Comparison of ENCODE assay signal across 19 cellular contexts in genomic region chr14:94969766-94970165, GRCh38.
DNase-seq lines count a peak whose midpoint lies in the region; ATAC-seq and TF ChIP-seq lines count a peak whose summit lies in the region.
"Had no signal": no experiment of that assay in that cellular context is flagged by ENCODE, and none has a peak within 500 bp of the region (broad histone marks: within the 10 kb centered on the region; RNA-seq: fewer than 3 reads in every experiment).

No MANE protein-coding gene starts in this region.

- no peaks in the 10 kb centered on the region for H3K4me1 Mint-ChIP-seq in osteocyte (ENCODE audit: unreplicated experiment)
- peaks cover 6% of the 10 kb centered on the region for H3K4me1 Mint-ChIP-seq in MCF 10A (ENCODE audit: insufficient read depth, unreplicated experiment)
- H3K4me1 Mint-ChIP-seq: B cell; CD14-positive monocyte; CD4-positive, CD25-positive, alpha-beta regulatory T cell; CD8-positive, alpha-beta memory T cell had no signal

- H3K4me3 Mint-ChIP-seq in osteocyte (ENCODE audit: unreplicated experiment) (no peak overlapping the region), MCF 10A (ENCODE audit: unreplicated experiment) (no peak overlapping the region)
- H3K4me3 Mint-ChIP-seq: B cell; CD14-positive monocyte; CD4-positive, alpha-beta memory T cell; CD4-positive, CD25-positive, alpha-beta regulatory T cell; CD8-positive, alpha-beta memory T cell had no signal

- WGBS in esophagus muscularis mucosa, result 88% methylated on average over 4 of the region's 4 CpGs

- DNase-seq in esophagus muscularis mucosa (ENCODE audit: extremely low spot score) (peak; percentile 50), osteocyte (ENCODE audit: extremely low spot score, unreplicated experiment) (peak; percentile 56), NCI-H526 treated with DMSO at 0.1 percent for 48 hours (lab: John Stamatoyannopoulos, UW) (no peak), left colon (no peak), MCF 10A (ENCODE audit: unreplicated experiment) (no peak)
- DNase-seq: 8988T; ACHN; CD4-positive, alpha-beta memory T cell; CD4-positive, CD25-positive, alpha-beta regulatory T cell; CD8-positive, alpha-beta memory T cell; COR-L47; DMS 273 treated with DMSO at 0.1 percent for 48 hours; DMS153; DMS53; DMS79; GF-D8 had no signal

- peak overlapping the region in 1 of 4 donors; percentile 84 for H3K27ac ChIP-seq in esophagus muscularis mucosa (replicated peaks in 1 of 4)
- H3K27ac ChIP-seq: BLaER1 had no signal

- POLR2A ChIA-PET in MCF 10A (lab: Yijun Ruan, JAX), result no interaction called here

- no peaks in the 10 kb centered on the region for H3K27me3 ChIP-seq in esophagus muscularis mucosa
- H3K27me3 ChIP-seq: BLaER1 had no signal

- no peak for ATAC-seq in left colon

- H3K36me3 ChIP-seq in esophagus muscularis mucosa, result no peaks in the 10 kb centered on the region
- H3K36me3 ChIP-seq: BLaER1 had no signal

- intact Hi-C loops in esophagus muscularis mucosa (cut with DNase I), result no loop called here
- intact Hi-C loops in left colon (cut with DNase I, micrococcal nuclease), result no loop called here
- intact Hi-C loops in MCF 10A (cut with micrococcal nuclease), result no loop called here

- BruUV-seq in MCF 10A (replicated peaks; lab: Mats Ljungman, UMichigan), result no TSS peak

- H3K27me3 Mint-ChIP-seq in osteocyte (ENCODE audit: unreplicated experiment) (peaks cover 18% of the 10 kb centered on the region), MCF 10A (ENCODE audit: insufficient read depth, unreplicated experiment) (peaks cover 12% of the 10 kb centered on the region)

- H3K9me3 Mint-ChIP-seq in osteocyte (ENCODE audit: unreplicated experiment) (peaks cover 3% of the 10 kb centered on the region), MCF 10A (ENCODE audit: unreplicated experiment) (no peaks in the 10 kb centered on the region)

- no peaks in the 10 kb centered on the region for H3K36me3 Mint-ChIP-seq in osteocyte (ENCODE audit: unreplicated experiment)
- H3K36me3 Mint-ChIP-seq in MCF 10A (ENCODE audit: insufficient read depth, unreplicated experiment), result no peaks in the 10 kb centered on the region
- H3K36me3 Mint-ChIP-seq: CD14-positive monocyte; CD4-positive, alpha-beta memory T cell; CD4-positive, CD25-positive, alpha-beta regulatory T cell had no signal

- no peak overlapping the region for H3K4me3 ChIP-seq in esophagus muscularis mucosa
- H3K4me3 ChIP-seq: BLaER1 had no signal

- H3K27ac Mint-ChIP-seq in osteocyte (ENCODE audit: unreplicated experiment) (no peak overlapping the region), MCF 10A (ENCODE audit: low read depth, unreplicated experiment) (no peak overlapping the region)
- H3K27ac Mint-ChIP-seq: B cell; CD14-positive monocyte; CD4-positive, alpha-beta memory T cell; CD4-positive, CD25-positive, alpha-beta regulatory T cell; CD8-positive, alpha-beta memory T cell had no signal

- TF ChIP-seq CTCF in esophagus muscularis mucosa (IDR thresholded peaks at IDR 0.05) (no peak), osteocyte (IDR thresholded peaks at IDR 0.05) (no peak), MCF 10A (IDR thresholded peaks at IDR 0.05; ENCODE audit: unreplicated experiment) (no peak)

- peaks cover 0 to 9% (median 3%) of the 10 kb centered on the region in 4 donors for H3K9me3 ChIP-seq in esophagus muscularis mucosa

- no peak for TF ChIP-seq EP300 in esophagus muscularis mucosa (IDR thresholded peaks at IDR 0.05)

- CTCF ChIA-PET in MCF 10A (lab: Yijun Ruan, JAX), result interaction anchor here (0.6 to 1.0 kb wide), 2 partner anchors 19 to 307 kb away, joined by 3 read pairs; no protein-coding TSS in a partner anchor

- peaks cover 0 to 23% (median 11%) of the 10 kb centered on the region in 4 donors for H3K4me1 ChIP-seq in esophagus muscularis mucosa

- no peak for TF ChIP-seq POLR2A in esophagus muscularis mucosa (IDR thresholded peaks at IDR 0.05; ENCODE audit: low read depth)

Comparison
In these comparisons a context has a peak if more than half of its experiments do, and no peak if none do; other contexts are left out.
1. DNase-seq: peak in esophagus muscularis mucosa (single experiment) and osteocyte (single experiment); none in NCI-H526 treated with DMSO at 0.1 percent for 48 hours (single experiment), left colon (0 of 2) and MCF 10A (single experiment).